ENCODE assay signal across 8 cellular contexts in genomic region chr1:15833069-15833679, GRCh38. TPM values are rescaled to one million over a fixed set of nuclear protein-coding genes. Genes with fewer than 3 reads are reported as not detected.
DNase-seq lines count a peak whose midpoint lies in the region; ATAC-seq and TF ChIP-seq lines count a peak whose summit lies in the region.

No MANE protein-coding gene starts in this region.

- H3K36me3 Mint-ChIP-seq in activated B cell treated with CpG ODN at 0.5 μM for 24 hours (ENCODE audit: low read depth) = peaks cover 17% of the 10 kb centered on the region

- POLR2A ChIA-PET in activated B cell treated with CpG ODN at 0.5 μM for 24 hours (lab: Charles Lee) = interaction anchor here (0.6 to 6.1 kb wide), 25 partner anchors 9 to 1221 kb away, joined by 3 to 195 read pairs (median 6); partner anchors contain the start of genes NBPF1, SDHB, SPEN and SZRD1

- ATAC-seq in activated B cell treated with CpG ODN at 0.5 μM for 24 hours (ENCODE audit: low read depth) (no peak), GM21360 (IDR thresholded peaks at IDR 0.05; ENCODE audit: unreplicated experiment) (no peak), HG02588 (IDR thresholded peaks at IDR 0.05; ENCODE audit: unreplicated experiment) (no peak)

- TF ChIP-seq POLR2A in NB4 (IDR thresholded peaks at IDR 0.05; ENCODE audit: extremely low read depth, insufficient read length) = peak; percentile 29

- H3K27me3 Mint-ChIP-seq in activated B cell treated with CpG ODN at 0.5 μM for 24 hours = no peaks in the 10 kb centered on the region

- peaks cover 0 to 11% of the 10 kb centered on the region in 2 donors for H3K36me3 ChIP-seq in muscle layer of duodenum (ENCODE audit: control insufficient read depth in 1 of 2, insufficient read depth in 2 of 2, low read length in 2 of 2)

- peak overlapping the region; percentile 98 for H3K27ac Mint-ChIP-seq in activated B cell treated with CpG ODN at 0.5 μM for 24 hours

- H3K27ac ChIP-seq in dorsolateral prefrontal cortex (peak overlapping the region; percentile 97 to 100 (median 100)), muscle layer of duodenum (ENCODE audit: low read length) (peak overlapping the region; percentile 99), substantia nigra (ENCODE audit: low read depth, low read length, poor library complexity, severe bottlenecking) (peak overlapping the region; percentile 100)

- intact Hi-C loops in activated B cell treated with CpG ODN at 0.5 μM for 24 hours (cut with micrococcal nuclease) (no loop called here), dorsolateral prefrontal cortex (cut with DNase I) (no loop called here)

- H3K9me3 Mint-ChIP-seq in activated B cell treated with CpG ODN at 0.5 μM for 24 hours = no peaks in the 10 kb centered on the region

- H3K27me3 ChIP-seq in dorsolateral prefrontal cortex (no peaks in the 10 kb centered on the region), muscle layer of duodenum (ENCODE audit: low read depth, low read length) (no peaks in the 10 kb centered on the region)

- peak overlapping the region; percentile 90 for H3K4me3 Mint-ChIP-seq in activated B cell treated with CpG ODN at 0.5 μM for 24 hours

- peaks cover 0 to 19% of the 10 kb centered on the region in 2 donors for H3K4me1 ChIP-seq in muscle layer of duodenum (ENCODE audit: control insufficient read depth in 1 of 2, insufficient read depth in 2 of 2, low read length in 2 of 2)

- CTCF ChIA-PET in activated B cell treated with CpG ODN at 0.5 μM for 24 hours (lab: Charles Lee) = interaction anchor here (1.0 to 1.9 kb wide), 3 partner anchors 10 to 18 kb away, joined by 3 to 5 read pairs (median 3); no protein-coding TSS in a partner anchor

- DNase-seq in DMS153 (lab: John Stamatoyannopoulos, UW) (peak; percentile 84), NB4 (ENCODE audit: low read depth) (peak; percentile 89), activated B cell treated with CpG ODN at 0.5 μM for 24 hours (no peak), dorsolateral prefrontal cortex (peak in 3 of 10 donors; percentile 35 to 48 (median 40)), substantia nigra (lab: John Stamatoyannopoulos, UW) (peak in 22 of 49 donors; percentile 4 to 65 (median 31))

- H3K4me1 Mint-ChIP-seq in activated B cell treated with CpG ODN at 0.5 μM for 24 hours = peaks cover 72% of the 10 kb centered on the region

- TF ChIP-seq CTCF in NB4 (IDR thresholded peaks at IDR 0.05; ENCODE audit: low read depth, low read length) = no peak
- TF ChIP-seq CTCF in activated B cell treated with CpG ODN at 0.5 μM for 24 hours (IDR thresholded peaks at IDR 0.05) = no peak
- peak in 1 of 56 donors; percentile 7 for TF ChIP-seq CTCF in dorsolateral prefrontal cortex (IDR thresholded peaks at IDR 0.05 in 54 of 56, conservative IDR thresholded peaks at IDR 0.05 in 2 of 56; ENCODE audit: low read depth in 1 of 56, partially characterized antibody in 56 of 56)

- peak overlapping the region; percentile 90 for H3K4me3 ChIP-seq in NB4 (ENCODE audit: low read depth, low read length)
- peak overlapping the region; percentile 64 to 95 (median 83) for H3K4me3 ChIP-seq in dorsolateral prefrontal cortex
- peak overlapping the region; percentile 87 to 89 for H3K4me3 ChIP-seq in muscle layer of duodenum (ENCODE audit: low read depth in 1 of 2, low read length in 2 of 2)

- no peaks in the 10 kb centered on the region for H3K9me3 ChIP-seq in muscle layer of duodenum (ENCODE audit: control insufficient read depth in 1 of 2, low read length in 2 of 2)

RNA-seq across cellular contexts. Expression of gene SPEN, which starts 14.3 kb away (rescaled TPM):
- 116 and 123 TPM in 2 replicates for total RNA-seq in activated B cell treated with CpG ODN at 0.5 μM for 24 hours
- total RNA-seq in dorsolateral prefrontal cortex = 100 to 1,000 TPM in 25 of 120 experiments, 10 to 100 TPM in 95; 64.4 to 134 (median 84.8) TPM

RNA-seq across cellular contexts. Expression of gene UQCRHL, which starts 25.7 kb away (rescaled TPM):
- total RNA-seq in activated B cell treated with CpG ODN at 0.5 μM for 24 hours = 1.7 and 1.9 TPM in 2 replicates
- 1 to 10 TPM in 119 of 120 experiments, under 1 TPM in 1; 0.97 to 5.3 (median 3.0) TPM for total RNA-seq in dorsolateral prefrontal cortex
